ENCODE assay signal across 17 cellular contexts in the genomic region with DNA sequence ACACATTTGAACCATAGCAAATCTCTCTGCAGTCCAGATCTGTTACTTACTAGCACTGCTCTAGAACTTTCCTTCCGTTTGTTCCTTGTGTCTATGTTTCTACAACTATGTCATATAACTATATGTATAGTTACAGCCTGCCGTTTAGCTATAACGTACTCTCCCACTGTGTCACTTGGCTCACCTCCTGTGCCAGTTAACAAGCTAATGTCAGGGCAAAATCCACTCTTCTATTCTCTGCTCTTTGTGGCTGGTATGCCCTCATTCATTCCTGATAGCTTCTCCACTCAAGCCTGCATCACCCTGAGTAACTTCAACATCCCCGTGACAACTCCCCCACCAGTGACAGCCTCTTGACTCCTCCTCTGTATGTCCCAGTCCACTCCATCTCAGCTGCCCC.
DNase-seq lines count a peak whose midpoint lies in the region; ATAC-seq and TF ChIP-seq lines count a peak whose summit lies in the region.
"Had no signal": no experiment of that assay in that cellular context is flagged by ENCODE, and none has a peak within 500 bp of the region (broad histone marks: within the 10 kb centered on the region; RNA-seq: fewer than 3 reads in every experiment).

No MANE protein-coding gene starts in this region.

- CTCF ChIA-PET in activated CD8-positive, alpha-beta T cell treated with anti-CD3 and anti-CD28 coated beads, Interleukin-2, amount 10 ng/mL, durations not matched to agents 7 days and 5 days (lab: Charles Lee): no interaction called here

- no peak for TF ChIP-seq CTCF in esophagus muscularis mucosa (IDR thresholded peaks at IDR 0.05)
- TF ChIP-seq CTCF in transverse colon (IDR thresholded peaks at IDR 0.05): no peak

- TF ChIP-seq POLR2A in esophagus muscularis mucosa (IDR thresholded peaks at IDR 0.05; ENCODE audit: low read depth) (no peak), transverse colon (IDR thresholded peaks at IDR 0.05) (no peak)

- H3K27ac ChIP-seq in esophagus muscularis mucosa (replicated peaks in 1 of 4) (no peak overlapping the region), transverse colon (peak overlapping the region in 1 of 4 donors; percentile 57)
- H3K27ac ChIP-seq: BLaER1 had no signal

- no peaks in the 10 kb centered on the region for H3K4me1 ChIP-seq in esophagus muscularis mucosa
- no peaks in the 10 kb centered on the region for H3K4me1 ChIP-seq in transverse colon
- H3K4me1 ChIP-seq: BE2C had no signal

- H3K9me3 Mint-ChIP-seq in activated CD8-positive, alpha-beta T cell treated with anti-CD3 and anti-CD28 coated beads, Interleukin-2, amount 10 ng/mL, durations not matched to agents 7 days and 5 days (ENCODE audit: insufficient read depth): no peaks in the 10 kb centered on the region

- intact Hi-C loops in esophagus muscularis mucosa (cut with DNase I) (no loop called here), left colon (cut with DNase I, micrococcal nuclease) (no loop called here), transverse colon (cut with DNase I; ENCODE audit: low total_unique reads) (no loop called here)

- peaks cover 0 to 13% (median 0%) of the 10 kb centered on the region in 4 donors for H3K27me3 ChIP-seq in esophagus muscularis mucosa
- no peaks in the 10 kb centered on the region for H3K27me3 ChIP-seq in transverse colon
- H3K27me3 ChIP-seq: BE2C, BLaER1 had no signal

- H3K4me1 Mint-ChIP-seq in activated CD8-positive, alpha-beta T cell treated with anti-CD3 and anti-CD28 coated beads, Interleukin-2, amount 10 ng/mL, durations not matched to agents 7 days and 5 days (ENCODE audit: low read depth): no peaks in the 10 kb centered on the region
- H3K4me1 Mint-ChIP-seq: CD14-positive monocyte; CD4-positive, alpha-beta memory T cell; CD4-positive, CD25-positive, alpha-beta regulatory T cell; CD8-positive, alpha-beta memory T cell had no signal

- TF ChIP-seq EP300 in esophagus muscularis mucosa (IDR thresholded peaks at IDR 0.05) (no peak), transverse colon (IDR thresholded peaks at IDR 0.05; ENCODE audit: low read depth) (no peak)

- no peak overlapping the region for H3K27ac Mint-ChIP-seq in activated CD8-positive, alpha-beta T cell treated with anti-CD3 and anti-CD28 coated beads, Interleukin-2, amount 10 ng/mL, durations not matched to agents 7 days and 5 days
- H3K27ac Mint-ChIP-seq: CD14-positive monocyte; CD4-positive, alpha-beta memory T cell; CD4-positive, CD25-positive, alpha-beta regulatory T cell; CD8-positive, alpha-beta memory T cell had no signal

- peak; percentile 97 for ATAC-seq in left colon
- no peak for ATAC-seq in activated CD8-positive, alpha-beta T cell treated with anti-CD3 and anti-CD28 coated beads, Interleukin-2, amount 10 ng/mL, durations not matched to agents 7 days and 5 days

- H3K36me3 ChIP-seq in esophagus muscularis mucosa (no peaks in the 10 kb centered on the region), transverse colon (no peaks in the 10 kb centered on the region)
- H3K36me3 ChIP-seq: BE2C, BLaER1 had no signal

- in situ Hi-C loops in transverse colon (cut with MboI; ENCODE audit: low pct_ligation_motif_present in 1 of 4, low pct_unique_long_range_greater_than_20kb in 1 of 4, low sequenced_read_pairs in 3 of 4): no loop called here

- H3K4me3 ChIP-seq in esophagus muscularis mucosa (no peak overlapping the region), transverse colon (no peak overlapping the region)
- H3K4me3 ChIP-seq: BLaER1 had no signal

- peak; percentile 62 for DNase-seq in esophagus muscularis mucosa (ENCODE audit: extremely low spot score)
- DNase-seq in left colon: no peak
- peak; percentile 18 for DNase-seq in transverse colon
- DNase-seq in SW 1271 (lab: John Stamatoyannopoulos, UW): no peak
- no peak for DNase-seq in activated CD8-positive, alpha-beta T cell treated with anti-CD3 and anti-CD28 coated beads, Interleukin-2, amount 10 ng/mL, durations not matched to agents 7 days and 5 days
- DNase-seq: 8988T; ACHN; BE2C; C1 segment of cervical spinal cord; CD4-positive, alpha-beta memory T cell; CD4-positive, CD25-positive, alpha-beta regulatory T cell; CD8-positive, alpha-beta memory T cell; COR-L47; DMS79 treated with DMSO at 0.1 percent for 48 hours; GF-D8 had no signal

- H3K9me3 ChIP-seq in esophagus muscularis mucosa (no peaks in the 10 kb centered on the region), transverse colon (no peaks in the 10 kb centered on the region)
- H3K9me3 ChIP-seq: BE2C, BLaER1 had no signal

- no peaks in the 10 kb centered on the region for H3K27me3 Mint-ChIP-seq in activated CD8-positive, alpha-beta T cell treated with anti-CD3 and anti-CD28 coated beads, Interleukin-2, amount 10 ng/mL, durations not matched to agents 7 days and 5 days (ENCODE audit: low read depth)
- H3K27me3 Mint-ChIP-seq: CD4-positive, CD25-positive, alpha-beta regulatory T cell had no signal

- H3K4me3 Mint-ChIP-seq in activated CD8-positive, alpha-beta T cell treated with anti-CD3 and anti-CD28 coated beads, Interleukin-2, amount 10 ng/mL, durations not matched to agents 7 days and 5 days: no peak overlapping the region
- H3K4me3 Mint-ChIP-seq: CD14-positive monocyte; CD4-positive, alpha-beta memory T cell; CD4-positive, CD25-positive, alpha-beta regulatory T cell; CD8-positive, alpha-beta memory T cell had no signal

- POLR2A ChIA-PET in activated CD8-positive, alpha-beta T cell treated with anti-CD3 and anti-CD28 coated beads, Interleukin-2, amount 10 ng/mL, durations not matched to agents 7 days and 5 days (lab: Charles Lee): no interaction called here

- WGBS in esophagus muscularis mucosa: 81% methylated on average over 4 of the region's 4 CpGs
- WGBS in transverse colon (ENCODE audit: low coverage in 1 of 2), 2 donors: 31 to 42% methylated on average over 4 of the region's 4 CpGs

- no peaks in the 10 kb centered on the region for H3K36me3 Mint-ChIP-seq in activated CD8-positive, alpha-beta T cell treated with anti-CD3 and anti-CD28 coated beads, Interleukin-2, amount 10 ng/mL, durations not matched to agents 7 days and 5 days (ENCODE audit: low read depth)
- H3K36me3 Mint-ChIP-seq: CD14-positive monocyte; CD4-positive, alpha-beta memory T cell; CD4-positive, CD25-positive, alpha-beta regulatory T cell; CD8-positive, alpha-beta memory T cell had no signal

Comparison
In these comparisons a context has a peak if more than half of its experiments do, and no peak if none do; other contexts are left out.
1. DNase-seq: peak in esophagus muscularis mucosa (single experiment) and transverse colon (single experiment); none in left colon (0 of 2), SW 1271 (0 of 2) and activated CD8-positive, alpha-beta T cell treated with anti-CD3 and anti-CD28 coated beads, Interleukin-2, amount 10 ng/mL, durations not matched to agents 7 days and 5 days (single experiment).